ENCODE assay signal across 1 cellular context in genomic region chr20:38113401-38114325, GRCh38.
A peak's percentile ranks its signal among the peaks of the same experiment; 100 is the strongest.
TF ChIP-seq lines count a peak whose summit lies in the region.

No MANE protein-coding gene starts in this region.

TF ChIP-seq in K562, 482 proteins besides CTCF, POLR2A, EP300 and RAD21 (continued from another document and continues in another):
- TF ChIP-seq ZNF165 (CRISPR knock-in tag; IDR thresholded peaks at IDR 0.05; ENCODE audit: borderline replicate concordance) (no peak), CREBBP (IDR thresholded peaks at IDR 0.05; ENCODE audit: low read depth, low read length) (no peak), CBX3 (IDR thresholded peaks at IDR 0.05; ENCODE audit: borderline replicate concordance in 1 of 2, low read length in 2 of 2) (0 out of 3 replicates have a peak, but pooled peaks of 1 of the 2 experiments have one; percentile 39), ETV1 (tag; conservative IDR thresholded peaks at IDR 0.05; ENCODE audit: low read depth) (no peak), SMARCC2 (IDR thresholded peaks at IDR 0.05; ENCODE audit: low read depth) (peak; percentile 44; the same call in 1 of the 2 replicates), HNRNPK (IDR thresholded peaks at IDR 0.05; ENCODE audit: low read depth, low read length, poor library complexity, severe bottlenecking) (no peak), RB1 (IDR thresholded peaks at IDR 0.05; ENCODE audit: low read depth) (peak; percentile 31; the same call in 1 of the 2 replicates), SP1 (CRISPR knock-in tag; IDR thresholded peaks at IDR 0.05) (peak; percentile 40; the same call in 1 of the 2 replicates), XRCC5 (IDR thresholded peaks at IDR 0.05; ENCODE audit: low read depth, low read length) (peak; percentile 85; the same call in 1 of the 2 replicates), PHF8 (IDR thresholded peaks at IDR 0.05; ENCODE audit: borderline replicate concordance, low read length) (0 out of 2 replicates have a peak, but pooled peaks have one; percentile 9), STAT5A (IDR thresholded peaks at IDR 0.05; ENCODE audit: borderline replicate concordance, low read length) (peak; percentile 63; the same call in 1 of the 2 replicates), THAP12 (CRISPR knock-in tag; IDR thresholded peaks at IDR 0.05) (no peak), MLLT1 (IDR thresholded peaks at IDR 0.05) (peak in 1 of 2 experiments; percentile 60; a peak in 1 of 4 replicates), ESRRA (IDR thresholded peaks at IDR 0.05; ENCODE audit: borderline replicate concordance, low read depth) (peak; percentile 79; the same call in 1 of the 2 replicates), RBM25 (IDR thresholded peaks at IDR 0.05; ENCODE audit: low read depth, low read length, severe bottlenecking) (peak; percentile 44), CAMTA2 (CRISPR knock-in tag; conservative IDR thresholded peaks at IDR 0.05) (no peak), MYC (IDR thresholded peaks at IDR 0.05; ENCODE audit: low read depth, low read length) (peak; percentile 46), MYC (CRISPR knock-in tag; IDR thresholded peaks at IDR 0.05; ENCODE audit: borderline replicate concordance, low read depth) (no peak), ETV5 (CRISPR knock-in tag; IDR thresholded peaks at IDR 0.05; ENCODE audit: low read depth) (0 out of 2 replicates have a peak, but pooled peaks have one; percentile 34), EP400 (IDR thresholded peaks at IDR 0.05) (peak; percentile 40), MYNN (IDR thresholded peaks at IDR 0.05) (no peak), MYNN (CRISPR knock-in tag; IDR thresholded peaks at IDR 0.05) (no peak), FOXM1 (IDR thresholded peaks at IDR 0.05; ENCODE audit: low read depth) (peak; percentile 57; the same call in 1 of the 2 replicates), FOXM1 (CRISPR knock-in tag; IDR thresholded peaks at IDR 0.05; ENCODE audit: low read depth) (no peak), CBFA2T3 (IDR thresholded peaks at IDR 0.05) (peak; percentile 22; the same call in 1 of the 2 replicates), TFAP4 (CRISPR knock-in tag; IDR thresholded peaks at IDR 0.05; ENCODE audit: borderline replicate concordance) (peak; percentile 53), TBP (optimal IDR thresholded peaks at IDR 0.05; ENCODE audit: low read depth, low read length) (peak; percentile 39), RBM15 (IDR thresholded peaks at IDR 0.05; ENCODE audit: insufficient read depth, low read length) (no peak), ATF6 (CRISPR knock-in tag; IDR thresholded peaks at IDR 0.05) (no peak), NR2C2 (CRISPR knock-in tag; IDR thresholded peaks at IDR 0.05) (no peak), NR2C2 (tag; IDR thresholded peaks at IDR 0.05) (peak; percentile 52), ZNF609 (CRISPR knock-in tag; IDR thresholded peaks at IDR 0.05; ENCODE audit: borderline replicate concordance) (no peak), RBM14 (IDR thresholded peaks at IDR 0.05; ENCODE audit: borderline replicate concordance, insufficient read depth, low read depth, low read length) (no peak), FIP1L1 (IDR thresholded peaks at IDR 0.05; ENCODE audit: low read depth, low read length, poor library complexity, severe bottlenecking) (no peak), PHF21A (IDR thresholded peaks at IDR 0.05; ENCODE audit: borderline replicate concordance, low read depth) (no peak), L3MBTL2 (IDR thresholded peaks at IDR 0.05) (peak; percentile 70), MTA3 (IDR thresholded peaks at IDR 0.05; ENCODE audit: borderline replicate concordance) (0 out of 2 replicates have a peak, but pooled peaks have one; percentile 51), ATF7 (IDR thresholded peaks at IDR 0.05) (peak; percentile 70), ZKSCAN1 (IDR thresholded peaks at IDR 0.05; ENCODE audit: low read depth, low read length) (0 out of 2 replicates have a peak, but pooled peaks have one; percentile 44), ZFPM2 (CRISPR knock-in tag; IDR thresholded peaks at IDR 0.05) (no peak), RCOR1 (IDR thresholded peaks at IDR 0.05; ENCODE audit: borderline replicate concordance in 1 of 2, low read depth in 2 of 2, low read length in 2 of 2) (peak; percentile 48 to 80; a peak in 3 of 4 replicates), ARID1B (IDR thresholded peaks at IDR 0.05) (peak; percentile 58), FOSL1 (tag; conservative IDR thresholded peaks at IDR 0.05) (no peak), HDAC3 (IDR thresholded peaks at IDR 0.05; ENCODE audit: borderline replicate concordance, partially characterized antibody) (peak; percentile 23), JUND (IDR thresholded peaks at IDR 0.05; ENCODE audit: borderline replicate concordance, low read depth, low read length) (0 out of 2 replicates have a peak, but pooled peaks have one; percentile 47), JUND (tag; IDR thresholded peaks at IDR 0.05; ENCODE audit: borderline replicate concordance, low read depth, low read length) (no peak; the same call in 1 of the 3 replicates), GATAD2A (IDR thresholded peaks at IDR 0.05) (0 out of 2 replicates have a peak, but pooled peaks have one; percentile 42), POLR3A (IDR thresholded peaks at IDR 0.05; ENCODE audit: borderline replicate concordance, extremely low read depth, insufficient read depth, insufficient read length) (no peak), LEF1 (IDR thresholded peaks at IDR 0.05) (peak; percentile 45; the same call in 1 of the 2 replicates), KAT7 (CRISPR knock-in tag; IDR thresholded peaks at IDR 0.05; ENCODE audit: borderline replicate concordance) (no peak), BHLHE40 (IDR thresholded peaks at IDR 0.05; ENCODE audit: low read length) (0 out of 2 replicates have a peak, but pooled peaks have one; percentile 4), FOXK2 (conservative IDR thresholded peaks at IDR 0.05 in 1 of 2, IDR thresholded peaks at IDR 0.05 in 1 of 2; ENCODE audit: low read depth in 2 of 2) (peak in 1 of 2 experiments; percentile 52; a peak in 1 of 4 replicates)
